In the genomic region with DNA sequence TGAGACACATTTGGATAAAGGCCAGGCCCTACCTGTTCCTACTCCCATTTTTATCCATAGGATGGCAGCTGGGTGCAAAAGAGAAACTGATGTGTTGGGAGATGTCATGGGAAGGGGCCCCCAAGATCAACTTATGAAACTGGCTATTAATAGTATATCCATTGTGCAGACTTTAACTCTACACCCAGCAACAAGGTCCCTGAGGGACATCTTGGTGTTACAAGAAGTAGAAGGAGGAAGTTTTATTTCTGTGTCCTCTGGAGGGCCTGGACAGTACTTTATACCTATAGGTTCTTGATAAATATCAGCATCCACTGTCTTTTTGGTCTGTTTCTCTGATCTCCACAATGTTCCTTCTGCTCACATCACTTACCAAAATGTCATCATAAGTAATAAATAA, we compare ENCODE assay signal across 20 cellular contexts.
"Had no signal": no experiment of that assay in that cellular context is flagged by ENCODE, and none has a peak within 500 bp of the region (broad histone marks: within the 10 kb centered on the region; RNA-seq: fewer than 3 reads in every experiment).

No MANE protein-coding gene starts in this region.

- H3K36me3 ChIP-seq: esophagus muscularis mucosa, neural progenitor cell, ovary, sigmoid colon, spleen, stomach, upper lobe of right lung had no signal

- H3K27ac ChIP-seq: body of pancreas, esophagus muscularis mucosa, neural progenitor cell, ovary, stomach, testis, upper lobe of right lung had no signal

- DNase-seq: activated CD4-positive, CD25-positive, alpha-beta regulatory T cell; activated naive CD4-positive, alpha-beta T cell treated with anti-CD3 and anti-CD28 coated beads, Interleukin-2, amount 10 ng/mL, durations not matched to agents 7 days and 5 days; amniotic stem cell; body of pancreas; central memory CD4-positive, alpha-beta T cell; left colon; midbrain; naive B cell; ovary; sigmoid colon; spleen; stimulated activated CD4-positive, alpha-beta T cell treated with anti-CD3 and anti-CD28 coated beads, Interleukin-1b, Interleukin-23, amount 100 ng/mL, for 48 hours; stomach; T-helper 17 cell; testis; upper lobe of right lung had no signal

- H3K27me3 ChIP-seq: body of pancreas, esophagus muscularis mucosa, neural progenitor cell, ovary, sigmoid colon, spleen, stomach, testis, upper lobe of right lung had no signal

- H3K4me2 ChIP-seq: neural progenitor cell had no signal

- H3K9me3 ChIP-seq: body of pancreas, esophagus muscularis mucosa, ovary, sigmoid colon, stomach, testis, upper lobe of right lung had no signal

- H3K9ac ChIP-seq: neural progenitor cell had no signal

- H3K4me3 Mint-ChIP-seq: activated naive CD4-positive, alpha-beta T cell treated with anti-CD3 and anti-CD28 coated beads, Interleukin-2, amount 10 ng/mL, durations not matched to agents 7 days and 5 days; neural progenitor cell; T-helper 17 cell had no signal

- H3K27me3 Mint-ChIP-seq: activated naive CD4-positive, alpha-beta T cell treated with anti-CD3 and anti-CD28 coated beads, Interleukin-2, amount 10 ng/mL, durations not matched to agents 7 days and 5 days; naive B cell; T-helper 17 cell had no signal

- H3K36me3 Mint-ChIP-seq: neural progenitor cell had no signal

- H3K27ac Mint-ChIP-seq: activated naive CD4-positive, alpha-beta T cell treated with anti-CD3 and anti-CD28 coated beads, Interleukin-2, amount 10 ng/mL, durations not matched to agents 7 days and 5 days; neural progenitor cell had no signal

- H3K4me3 ChIP-seq: body of pancreas, coronary artery, esophagus muscularis mucosa, lung, neural progenitor cell, ovary, sigmoid colon, spleen, stomach, testis, upper lobe of right lung had no signal
